Comparison of ENCODE assay signal across 30 cellular contexts in the genomic region with DNA sequence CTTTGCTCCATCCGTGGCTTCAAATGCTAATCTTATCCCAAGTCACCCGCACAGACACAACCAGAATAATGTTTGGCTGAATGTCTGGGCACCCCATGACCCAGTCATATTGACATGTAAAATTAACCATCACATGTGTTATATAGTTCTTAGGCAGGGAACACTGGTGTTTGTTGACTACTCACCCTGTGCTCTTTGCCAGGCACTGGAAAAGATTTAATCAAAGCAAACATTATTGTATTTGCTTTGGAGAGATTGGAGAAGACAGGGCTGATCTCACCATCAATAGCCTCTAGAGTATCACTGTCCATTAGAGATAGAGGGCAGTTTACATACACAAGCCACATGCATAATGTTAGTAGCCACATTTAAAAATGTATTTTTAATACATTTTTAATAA.
"Had no signal": no experiment of that assay in that cellular context is flagged by ENCODE, and none has a peak within 500 bp of the region (broad histone marks: within the 10 kb centered on the region; RNA-seq: fewer than 3 reads in every experiment).

No MANE protein-coding gene starts in this region.

- H3K27me3 Mint-ChIP-seq: activated CD4-positive, alpha-beta memory T cell treated with anti-CD3 and anti-CD28 coated beads, Interleukin-2, amount 10 ng/mL, durations not matched to agents 7 days and 5 days; activated CD4-positive, alpha-beta T cell treated with anti-CD3 and anti-CD28 coated beads, Interleukin-2, amount 10 ng/mL, durations not matched to agents 7 days and 5 days; activated naive CD4-positive, alpha-beta T cell treated with anti-CD3 and anti-CD28 coated beads, Interleukin-2, amount 50 U/mL, for 24 hours; activated naive CD8-positive, alpha-beta T cell treated with anti-CD3 and anti-CD28 coated beads for 36 hours; activated naive CD8-positive, alpha-beta T cell treated with anti-CD3 and anti-CD28 coated beads, Interleukin-2, amount 50 U/mL, for 24 hours; activated T-cell treated with anti-CD3 and anti-CD28 coated beads, Interleukin-2, amount 50 U/mL, for 24 hours; activated T-helper 17 cell treated with anti-CD3 and anti-CD28 coated beads, Interleukin-2, amount 50 U/mL, for 72 hours; effector memory CD8-positive, alpha-beta T cell had no signal

- H3K27me3 ChIP-seq: adrenal gland, body of pancreas, esophagus muscularis mucosa, foreskin keratinocyte, gastrocnemius medialis, heart left ventricle had no signal

- H3K36me3 ChIP-seq: adrenal gland, esophagus muscularis mucosa, gastrocnemius medialis, heart left ventricle had no signal

- ATAC-seq: activated naive CD8-positive, alpha-beta T cell treated with anti-CD3 and anti-CD28 coated beads, Interleukin-2, amount 50 U/mL, for 24 hours; activated T-helper 17 cell treated with anti-CD3 and anti-CD28 coated beads, Interleukin-2, amount 50 U/mL, for 72 hours; body of pancreas; effector memory CD8-positive, alpha-beta T cell; gastrocnemius medialis; heart left ventricle had no signal

- H3K27ac Mint-ChIP-seq: activated CD4-positive, alpha-beta memory T cell treated with anti-CD3 and anti-CD28 coated beads, Interleukin-2, amount 10 ng/mL, durations not matched to agents 7 days and 5 days; activated CD4-positive, alpha-beta T cell treated with anti-CD3 and anti-CD28 coated beads, Interleukin-2, amount 10 ng/mL, durations not matched to agents 7 days and 5 days; activated naive CD4-positive, alpha-beta T cell treated with anti-CD3 and anti-CD28 coated beads for 36 hours; activated naive CD4-positive, alpha-beta T cell treated with anti-CD3 and anti-CD28 coated beads, Interleukin-2, amount 50 U/mL, for 24 hours; activated naive CD8-positive, alpha-beta T cell treated with anti-CD3 and anti-CD28 coated beads for 36 hours; activated naive CD8-positive, alpha-beta T cell treated with anti-CD3 and anti-CD28 coated beads, Interleukin-2, amount 50 U/mL, for 24 hours; activated T-cell treated with anti-CD3 and anti-CD28 coated beads, Interleukin-2, amount 50 U/mL, for 24 hours; activated T-helper 17 cell treated with anti-CD3 and anti-CD28 coated beads, Interleukin-2, amount 50 U/mL, for 72 hours; effector memory CD8-positive, alpha-beta T cell had no signal

- H3K4me1 ChIP-seq: adrenal gland, body of pancreas, esophagus muscularis mucosa, foreskin keratinocyte, gastrocnemius medialis, heart left ventricle had no signal

- H3K27ac ChIP-seq: adrenal gland, body of pancreas, esophagus muscularis mucosa, foreskin keratinocyte, gastrocnemius medialis, heart left ventricle had no signal

- H3K9me3 ChIP-seq: adrenal gland, body of pancreas, esophagus muscularis mucosa, gastrocnemius medialis, heart left ventricle had no signal

- H3K4me3 ChIP-seq: adrenal gland, body of pancreas, esophagus muscularis mucosa, gastrocnemius medialis, heart left ventricle had no signal

- H3K36me3 Mint-ChIP-seq: activated naive CD4-positive, alpha-beta T cell treated with anti-CD3 and anti-CD28 coated beads, Interleukin-2, amount 50 U/mL, for 24 hours; activated naive CD8-positive, alpha-beta T cell treated with anti-CD3 and anti-CD28 coated beads for 36 hours had no signal

- H3K4me3 Mint-ChIP-seq: activated CD4-positive, alpha-beta memory T cell treated with anti-CD3 and anti-CD28 coated beads, Interleukin-2, amount 10 ng/mL, durations not matched to agents 7 days and 5 days; activated CD4-positive, alpha-beta T cell treated with anti-CD3 and anti-CD28 coated beads, Interleukin-2, amount 10 ng/mL, durations not matched to agents 7 days and 5 days; activated naive CD4-positive, alpha-beta T cell treated with anti-CD3 and anti-CD28 coated beads for 36 hours; activated naive CD4-positive, alpha-beta T cell treated with anti-CD3 and anti-CD28 coated beads, Interleukin-2, amount 50 U/mL, for 24 hours; activated naive CD8-positive, alpha-beta T cell treated with anti-CD3 and anti-CD28 coated beads for 36 hours; activated naive CD8-positive, alpha-beta T cell treated with anti-CD3 and anti-CD28 coated beads, Interleukin-2, amount 50 U/mL, for 24 hours; activated T-cell treated with anti-CD3 and anti-CD28 coated beads, Interleukin-2, amount 50 U/mL, for 24 hours; activated T-helper 17 cell treated with anti-CD3 and anti-CD28 coated beads, Interleukin-2, amount 50 U/mL, for 72 hours; effector memory CD8-positive, alpha-beta T cell had no signal

- DNase-seq: activated CD4-positive, alpha-beta memory T cell treated with anti-CD3 and anti-CD28 coated beads, Interleukin-2, amount 10 ng/mL, durations not matched to agents 7 days and 5 days; activated CD4-positive, alpha-beta T cell treated with anti-CD3 and anti-CD28 coated beads for 1 hour; activated CD4-positive, alpha-beta T cell treated with anti-CD3 and anti-CD28 coated beads for 4 hours; activated CD4-positive, alpha-beta T cell treated with anti-CD3 and anti-CD28 coated beads, Interleukin-2, amount 10 ng/mL, durations not matched to agents 7 days and 5 days; activated CD4-positive, alpha-beta T cell treated with anti-CD3 and anti-CD28 coated beads, Interleukin-2, amount 50 U/mL, for 4 hours; activated CD8-positive, alpha-beta memory T cell treated with anti-CD3 and anti-CD28 coated beads, Interleukin-2, amount 50 U/mL, for 48 hours; activated effector memory CD4-positive, alpha-beta T cell treated with anti-CD3 and anti-CD28 coated beads, Interleukin-2, amount 50 U/mL, for 16 hours; activated naive CD4-positive, alpha-beta T cell treated with anti-CD3 and anti-CD28 coated beads for 36 hours; activated naive CD8-positive, alpha-beta T cell treated with anti-CD3 and anti-CD28 coated beads for 36 hours; activated naive CD8-positive, alpha-beta T cell treated with anti-CD3 and anti-CD28 coated beads, Interleukin-2, amount 50 U/mL, for 24 hours; activated T-cell treated with anti-CD3 and anti-CD28 coated beads for 4 hours; activated T-cell treated with anti-CD3 and anti-CD28 coated beads, Interleukin-2, amount 50 U/mL, for 24 hours; adrenal gland; amygdala; aorta; body of pancreas; caudate nucleus; cortex of kidney; dermis blood vessel endothelial cell; effector CD4-positive, alpha-beta T cell; effector memory CD8-positive, alpha-beta T cell; erythroblast; foreskin keratinocyte; gastrocnemius medialis; glutamatergic neuron; heart left ventricle; T-helper 2 cell had no signal

- H3K4me1 Mint-ChIP-seq: activated CD4-positive, alpha-beta memory T cell treated with anti-CD3 and anti-CD28 coated beads, Interleukin-2, amount 10 ng/mL, durations not matched to agents 7 days and 5 days; activated CD4-positive, alpha-beta T cell treated with anti-CD3 and anti-CD28 coated beads, Interleukin-2, amount 10 ng/mL, durations not matched to agents 7 days and 5 days; activated naive CD4-positive, alpha-beta T cell treated with anti-CD3 and anti-CD28 coated beads, Interleukin-2, amount 50 U/mL, for 24 hours; activated naive CD8-positive, alpha-beta T cell treated with anti-CD3 and anti-CD28 coated beads for 36 hours; activated naive CD8-positive, alpha-beta T cell treated with anti-CD3 and anti-CD28 coated beads, Interleukin-2, amount 50 U/mL, for 24 hours; activated T-helper 17 cell treated with anti-CD3 and anti-CD28 coated beads, Interleukin-2, amount 50 U/mL, for 72 hours had no signal

- H3K9me3 Mint-ChIP-seq: activated CD4-positive, alpha-beta memory T cell treated with anti-CD3 and anti-CD28 coated beads, Interleukin-2, amount 10 ng/mL, durations not matched to agents 7 days and 5 days; activated CD4-positive, alpha-beta T cell treated with anti-CD3 and anti-CD28 coated beads, Interleukin-2, amount 10 ng/mL, durations not matched to agents 7 days and 5 days; activated naive CD8-positive, alpha-beta T cell treated with anti-CD3 and anti-CD28 coated beads for 36 hours; activated naive CD8-positive, alpha-beta T cell treated with anti-CD3 and anti-CD28 coated beads, Interleukin-2, amount 50 U/mL, for 24 hours; activated T-cell treated with anti-CD3 and anti-CD28 coated beads, Interleukin-2, amount 50 U/mL, for 24 hours had no signal
